Comparison of ENCODE assay signal across 1 cellular context in genomic region chr9:107286057-107286456, GRCh38.
TF ChIP-seq lines count a peak whose summit lies in the region.

No MANE protein-coding gene starts in this region.

TF ChIP-seq in liver, 16 proteins besides CTCF, POLR2A, EP300 and RAD21 (continued from another document):
- TF ChIP-seq, protein P1, sequence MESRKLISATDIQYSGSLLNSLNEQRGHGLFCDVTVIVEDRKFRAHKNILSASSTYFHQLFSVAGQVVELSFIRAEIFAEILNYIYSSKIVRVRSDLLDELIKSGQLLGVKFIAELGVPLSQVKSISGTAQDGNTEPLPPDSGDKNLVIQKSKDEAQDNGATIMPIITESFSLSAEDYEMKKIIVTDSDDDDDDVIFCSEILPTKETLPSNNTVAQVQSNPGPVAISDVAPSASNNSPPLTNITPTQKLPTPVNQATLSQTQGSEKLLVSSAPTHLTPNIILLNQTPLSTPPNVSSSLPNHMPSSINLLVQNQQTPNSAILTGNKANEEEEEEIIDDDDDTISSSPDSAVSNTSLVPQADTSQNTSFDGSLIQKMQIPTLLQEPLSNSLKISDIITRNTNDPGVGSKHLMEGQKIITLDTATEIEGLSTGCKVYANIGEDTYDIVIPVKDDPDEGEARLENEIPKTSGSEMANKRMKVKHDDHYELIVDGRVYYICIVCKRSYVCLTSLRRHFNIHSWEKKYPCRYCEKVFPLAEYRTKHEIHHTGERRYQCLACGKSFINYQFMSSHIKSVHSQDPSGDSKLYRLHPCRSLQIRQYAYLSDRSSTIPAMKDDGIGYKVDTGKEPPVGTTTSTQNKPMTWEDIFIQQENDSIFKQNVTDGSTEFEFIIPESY (IDR thresholded peaks at IDR 0.05), result no peak
- TF ChIP-seq HNF4A (conservative IDR thresholded peaks at IDR 0.05), result peak; percentile 5 to 26
- no peak for TF ChIP-seq NR2F2 (IDR thresholded peaks at IDR 0.05)
- TF ChIP-seq MAX (IDR thresholded peaks at IDR 0.05), result no peak
- no peak for TF ChIP-seq ATF3 (IDR thresholded peaks at IDR 0.05)
- no peak for TF ChIP-seq GABPA (IDR thresholded peaks at IDR 0.05 in 1 of 2, conservative IDR thresholded peaks at IDR 0.05 in 1 of 2)
- no peak for TF ChIP-seq SP1 (IDR thresholded peaks at IDR 0.05)
- TF ChIP-seq RXRA (IDR thresholded peaks at IDR 0.05), result peak in 1 of 2 donors; percentile 12
- no peak for TF ChIP-seq TAF1 (conservative IDR thresholded peaks at IDR 0.05)
